17 cellular contexts compared by ENCODE assay signal in the genomic region with DNA sequence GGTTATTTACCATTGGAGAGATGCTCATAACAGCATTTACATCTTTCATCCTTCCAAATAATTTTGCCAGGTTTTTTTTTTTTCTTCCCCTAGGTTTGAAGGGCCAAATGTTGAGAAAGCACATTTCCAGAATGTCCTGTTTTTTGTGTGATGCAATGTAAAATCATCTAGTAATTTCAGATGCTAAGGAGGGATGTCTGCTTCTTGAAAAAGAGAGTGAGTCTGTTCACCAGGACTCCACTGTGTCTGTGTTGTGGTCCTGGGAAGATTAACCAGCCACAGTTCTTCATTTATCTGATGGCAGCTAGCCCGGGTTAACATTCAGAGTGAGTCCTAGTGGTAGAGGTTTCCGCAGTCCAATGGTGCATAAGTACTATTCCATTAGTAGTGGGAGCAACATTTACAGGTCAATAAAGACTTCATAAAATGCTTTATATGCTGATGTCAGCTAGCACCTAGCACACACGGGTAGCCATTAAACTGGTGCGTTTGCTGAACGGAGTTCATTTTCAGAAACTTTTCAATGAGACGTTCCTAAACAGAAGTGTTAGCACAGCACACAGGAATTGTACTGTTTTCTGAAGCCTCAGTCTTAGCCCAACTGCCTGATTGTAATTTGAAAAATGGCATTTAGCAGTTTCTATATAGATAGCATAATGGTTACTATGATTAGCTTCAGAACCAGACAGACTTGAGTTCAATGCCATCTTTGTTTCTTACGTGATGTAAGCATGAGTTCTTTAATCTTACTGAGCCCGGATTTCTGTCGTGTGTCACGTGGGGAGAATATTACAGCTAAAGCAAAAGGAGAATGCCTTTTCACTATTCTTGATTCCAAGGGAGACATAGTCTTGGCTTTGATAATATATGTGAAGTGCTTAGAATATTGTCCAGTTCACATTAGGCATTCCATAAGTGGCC.
DNase-seq lines count a peak whose midpoint lies in the region; ATAC-seq and TF ChIP-seq lines count a peak whose summit lies in the region.
"Had no signal": no experiment of that assay in that cellular context is flagged by ENCODE, and none has a peak within 500 bp of the region (broad histone marks: within the 10 kb centered on the region; RNA-seq: fewer than 3 reads in every experiment).

No MANE protein-coding gene starts in this region.

- H3K36me3 ChIP-seq in aorta (ENCODE audit: control insufficient read depth in 1 of 2, insufficient read depth in 2 of 2, low read length in 1 of 2), result no peaks in the 10 kb centered on the region

- no peak overlapping the region for H3K27ac ChIP-seq in aorta (ENCODE audit: low read depth in 1 of 2, low read length in 2 of 2)

- 76 to 78% methylated on average over 10 of the region's 10 CpGs for WGBS in aorta, 2 donors

- TF ChIP-seq CTCF in LNCaP clone FGC (IDR thresholded peaks at IDR 0.05; ENCODE audit: control insufficient read depth, extremely low read depth, insufficient read depth), result no peak

- peak; percentile 83 for DNase-seq in LNCaP clone FGC (ENCODE audit: low read depth)
- DNase-seq in SK-MEL-5 (ENCODE audit: low read depth, low spot score), result peak; percentile 48
- DNase-seq in foreskin melanocyte, result peak; percentile 83
- no peak for DNase-seq in aorta
- DNase-seq in mucosa of gallbladder (ENCODE audit: low spot score), result no peak
- DNase-seq in NCI-H1048 (lab: John Stamatoyannopoulos, UW), result no peak
- DNase-seq: C1 segment of cervical spinal cord; Caco-2; CD4-positive, alpha-beta memory T cell; DMS 273 treated with DMSO at 0.1 percent for 48 hours; DMS79; EL; GDM1; H7; HCEC 1CT had no signal

- in situ Hi-C loops in SK-MEL-5 (cut with HindIII; ENCODE audit: low pct_unique_long_range_greater_than_20kb, low sequenced_read_pairs), result no loop called here

- H3K4me3 ChIP-seq in LNCaP clone FGC (ENCODE audit: low read depth, low read length) (no peak overlapping the region), aorta (ENCODE audit: low read length in 2 of 2) (no peak overlapping the region)

- H3K4me1 ChIP-seq in aorta (ENCODE audit: control insufficient read depth in 1 of 2, insufficient read depth in 2 of 2, low read length in 2 of 2), result no peaks in the 10 kb centered on the region
- H3K4me1 ChIP-seq: Caco-2 had no signal

- no peaks in the 10 kb centered on the region for H3K9me3 ChIP-seq in aorta (ENCODE audit: control insufficient read depth, low read length)
- H3K9me3 ChIP-seq: Caco-2 had no signal

- ATAC-seq in aorta (ENCODE audit: low FRiP score), result peak; percentile 51
- no peak for ATAC-seq in GM18870 (IDR thresholded peaks at IDR 0.05; ENCODE audit: unreplicated experiment)
- no peak for ATAC-seq in GM21723 (IDR thresholded peaks at IDR 0.05; ENCODE audit: unreplicated experiment)

- H3K27me3 ChIP-seq in aorta (ENCODE audit: control insufficient read depth in 1 of 2, insufficient read depth in 2 of 2, low read length in 1 of 2), result no peaks in the 10 kb centered on the region

- intact Hi-C loops in aorta (cut with DNase I), result no loop called here

Comparison
In these comparisons a context has a peak if more than half of its experiments do, and no peak if none do; other contexts are left out.
1. DNase-seq: peak in LNCaP clone FGC (single experiment), SK-MEL-5 (single experiment) and foreskin melanocyte (single experiment); none in aorta (0 of 2), mucosa of gallbladder (single experiment) and NCI-H1048 (single experiment).